ENCODE assay signal across 31 cellular contexts in the genomic region with DNA sequence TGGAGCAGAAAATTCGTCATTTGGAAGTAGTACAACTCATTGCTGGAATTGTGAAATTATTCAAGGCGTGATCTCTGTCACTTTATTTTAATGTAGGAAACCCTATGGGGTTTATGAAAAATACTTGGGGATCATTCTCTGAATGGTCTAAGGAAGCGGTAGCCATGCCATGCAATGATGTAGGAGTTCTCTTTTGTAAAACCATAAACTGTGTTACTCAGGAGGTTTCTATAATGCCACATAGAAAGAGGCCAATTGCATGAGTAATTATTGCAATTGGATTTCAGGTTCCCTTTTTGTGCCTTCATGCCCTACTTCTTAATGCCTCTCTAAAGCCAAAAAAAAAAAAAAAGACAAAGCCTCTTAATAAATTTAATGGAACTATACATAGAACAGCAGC.
"Had no signal": no experiment of that assay in that cellular context is flagged by ENCODE, and none has a peak within 500 bp of the region (broad histone marks: within the 10 kb centered on the region; RNA-seq: fewer than 3 reads in every experiment).

No MANE protein-coding gene starts in this region.

- H3K27ac Mint-ChIP-seq: activated CD4-positive, alpha-beta T cell treated with anti-CD3 and anti-CD28 coated beads for 36 hours; activated CD4-positive, alpha-beta T cell treated with anti-CD3 and anti-CD28 coated beads, Interleukin-2, amount 10 ng/mL, durations not matched to agents 7 days and 5 days; activated naive CD4-positive, alpha-beta T cell treated with anti-CD3 and anti-CD28 coated beads, Interleukin-2, amount 10 ng/mL, durations not matched to agents 7 days and 5 days; activated T-helper 1 cell treated with anti-CD3 and anti-CD28 coated beads, Interleukin-12 subunit alpha, Interleukin-12 subunit beta, Interleukin-2, Interleukin-4 antibody, amounts not matched to agents 30 ng/mL and 10 ng/mL and 1 ng/mL, durations not matched to agents 14 hours and 24 hours and 36 hours; T-helper 1 cell treated with Interleukin-12 subunit alpha and Interleukin-12 subunit beta and Interleukin-4 antibody, amounts not matched to agents 30 μg/mL and 1 μg/mL, for 36 hours; T-helper 2 cell treated with Interferon-gamma antibody and Interleukin-4, amounts not matched to agents 5 μg/mL and 100 μg/mL, for 36 hours had no signal

- H3K4me2 ChIP-seq: SK-N-SH had no signal

- H3K27ac ChIP-seq: ascending aorta, Peyer's patch, SJSA1 had no signal

- H3K36me3 ChIP-seq: SJSA1 had no signal

- H3K9me3 Mint-ChIP-seq: activated CD4-positive, alpha-beta T cell treated with anti-CD3 and anti-CD28 coated beads, Interleukin-2, amount 10 ng/mL, durations not matched to agents 7 days and 5 days; activated CD8-positive, alpha-beta T cell treated with anti-CD3 and anti-CD28 coated beads for 36 hours; activated naive CD4-positive, alpha-beta T cell treated with anti-CD3 and anti-CD28 coated beads, Interleukin-2, amount 10 ng/mL, durations not matched to agents 7 days and 5 days; activated T-helper 1 cell treated with anti-CD3 and anti-CD28 coated beads, Interleukin-12 subunit alpha, Interleukin-12 subunit beta, Interleukin-2, Interleukin-4 antibody, amounts not matched to agents 30 ng/mL and 10 ng/mL and 1 ng/mL, durations not matched to agents 14 hours and 24 hours and 36 hours; T-helper 1 cell treated with Interleukin-12 subunit alpha and Interleukin-12 subunit beta and Interleukin-4 antibody, amounts not matched to agents 30 μg/mL and 1 μg/mL, for 36 hours; T-helper 2 cell treated with Interferon-gamma antibody and Interleukin-4, amounts not matched to agents 5 μg/mL and 100 μg/mL, for 36 hours had no signal

- H3K9me2 ChIP-seq: SK-N-SH had no signal

- H3K4me3 Mint-ChIP-seq: activated CD4-positive, alpha-beta T cell treated with anti-CD3 and anti-CD28 coated beads for 36 hours; activated CD4-positive, alpha-beta T cell treated with anti-CD3 and anti-CD28 coated beads, Interleukin-2, amount 10 ng/mL, durations not matched to agents 7 days and 5 days; activated CD8-positive, alpha-beta T cell treated with anti-CD3 and anti-CD28 coated beads for 36 hours; activated naive CD4-positive, alpha-beta T cell treated with anti-CD3 and anti-CD28 coated beads, Interleukin-2, amount 10 ng/mL, durations not matched to agents 7 days and 5 days; activated naive CD8-positive, alpha-beta T cell; activated T-helper 1 cell treated with anti-CD3 and anti-CD28 coated beads, Interleukin-12 subunit alpha, Interleukin-12 subunit beta, Interleukin-2, Interleukin-4 antibody, amounts not matched to agents 30 ng/mL and 10 ng/mL and 1 ng/mL, durations not matched to agents 14 hours and 24 hours and 36 hours; T-helper 1 cell treated with Interleukin-12 subunit alpha and Interleukin-12 subunit beta and Interleukin-4 antibody, amounts not matched to agents 30 μg/mL and 1 μg/mL, for 36 hours; T-helper 2 cell treated with Interferon-gamma antibody and Interleukin-4, amounts not matched to agents 5 μg/mL and 100 μg/mL, for 36 hours had no signal

- H3K27me3 ChIP-seq: ascending aorta, Peyer's patch, SJSA1 had no signal

- H3K4me3 ChIP-seq: ascending aorta, Peyer's patch, SJSA1 had no signal

- ATAC-seq: activated CD4-positive, alpha-beta T cell treated with anti-CD3 and anti-CD28 coated beads for 36 hours; activated CD4-positive, CD25-positive, alpha-beta regulatory T cell treated with anti-CD3 and anti-CD28 coated beads, Interleukin-2, amount 50 U/mL, for 24 hours; activated CD8-positive, alpha-beta T cell treated with anti-CD3 and anti-CD28 coated beads for 36 hours; PC-3 had no signal

- H3K27me3 Mint-ChIP-seq: activated CD4-positive, alpha-beta T cell treated with anti-CD3 and anti-CD28 coated beads for 36 hours; activated CD4-positive, alpha-beta T cell treated with anti-CD3 and anti-CD28 coated beads, Interleukin-2, amount 10 ng/mL, durations not matched to agents 7 days and 5 days; activated CD8-positive, alpha-beta T cell treated with anti-CD3 and anti-CD28 coated beads for 36 hours; activated naive CD4-positive, alpha-beta T cell treated with anti-CD3 and anti-CD28 coated beads, Interleukin-2, amount 10 ng/mL, durations not matched to agents 7 days and 5 days; activated naive CD8-positive, alpha-beta T cell had no signal

- DNase-seq: activated CD4-positive, alpha-beta T cell treated with anti-CD3 and anti-CD28 coated beads for 36 hours; activated CD4-positive, alpha-beta T cell treated with anti-CD3 and anti-CD28 coated beads, Interleukin-2, amount 10 ng/mL, durations not matched to agents 7 days and 5 days; activated CD8-positive, alpha-beta T cell treated with anti-CD3 and anti-CD28 coated beads for 36 hours; activated effector memory CD4-positive, alpha-beta T cell treated with Interleukin-2 at 50 U/mL for 16 hours; activated naive CD4-positive, alpha-beta T cell treated with anti-CD3 and anti-CD28 coated beads, Interleukin-2, amount 10 ng/mL, durations not matched to agents 7 days and 5 days; activated T-cell treated with anti-CD3 and anti-CD28 coated beads, Interleukin-2, amount 50 U/mL, for 1 hour; amygdala; cerebellar nuclear complex; Kasumi-1; KBM-7; MM.1S; NCI-H1048; NCI-H1105 treated with DMSO at 0.1 percent for 48 hours; NCI-H1436; NCI-H1694; NCI-H1930; NCI-H2081 treated with DMSO at 0.1 percent for 48 hours; NCI-H345; NCI-H524 treated with DMSO at 0.1 percent for 48 hours; PC-3; Peyer's patch; RPMI8226; SHP77 treated with DMSO at 0.1 percent for 48 hours; SK-N-SH had no signal
